In the genomic region with DNA sequence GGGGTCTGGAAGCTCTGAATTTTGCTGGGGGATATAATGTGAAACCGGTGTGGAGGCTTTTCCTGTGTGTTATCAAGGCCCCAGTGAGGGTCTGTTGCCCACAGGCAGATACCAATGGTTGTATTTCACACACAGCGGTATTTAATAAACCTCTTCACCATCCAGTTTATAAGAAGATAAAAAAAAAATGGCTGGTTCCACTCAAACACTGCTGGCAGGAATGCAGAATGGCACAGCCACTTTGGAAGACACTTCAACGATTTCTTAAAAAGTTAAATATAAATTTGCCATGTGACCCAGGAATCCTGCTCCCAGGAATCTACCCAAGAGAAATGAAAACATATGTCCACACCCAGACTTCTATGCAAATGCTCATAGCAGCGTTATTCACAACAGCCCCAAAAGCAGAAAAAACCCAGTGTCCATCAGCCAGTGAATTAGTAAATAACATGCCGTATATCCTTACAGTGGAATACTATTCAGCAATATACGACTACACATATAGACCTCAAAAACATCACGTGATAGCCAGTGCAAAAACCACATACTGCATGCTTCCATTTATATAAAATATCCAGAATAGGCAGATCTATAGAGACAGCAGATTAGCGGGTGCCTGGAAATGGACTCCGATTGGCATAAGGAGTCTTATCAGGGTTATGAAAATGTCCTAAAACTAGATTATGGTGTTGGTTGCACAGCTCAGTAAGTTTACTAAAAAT, we compare ENCODE assay signal across 22 cellular contexts. TPM values are rescaled to one million over a fixed set of nuclear protein-coding genes. Genes with fewer than 3 reads are reported as not detected.
A peak's percentile ranks its signal among the peaks of the same experiment; 100 is the strongest.
DNase-seq lines count a peak whose midpoint lies in the region; ATAC-seq and TF ChIP-seq lines count a peak whose summit lies in the region.
"Had no signal": no experiment of that assay in that cellular context is flagged by ENCODE, and none has a peak within 500 bp of the region (broad histone marks: within the 10 kb centered on the region; RNA-seq: fewer than 3 reads in every experiment).

No MANE protein-coding gene starts in this region.

- H3K9me3 ChIP-seq in HCT116 (ENCODE audit: control insufficient read depth in 1 of 2, insufficient read depth in 1 of 2, low read depth in 1 of 2, low read length in 2 of 2) (no peaks in the 10 kb centered on the region), endodermal cell (ENCODE audit: control insufficient read depth, low read length) (no peaks in the 10 kb centered on the region)
- H3K9me3 ChIP-seq: stomach, uterus had no signal

- H3K4me2 ChIP-seq in HCT116 (ENCODE audit: low read length): no peak overlapping the region

- no peaks in the 10 kb centered on the region for H3K9me2 ChIP-seq in HCT116 (ENCODE audit: insufficient read depth)

- no TSS peak for BruUV-seq in HCT116 (replicated peaks; lab: Mats Ljungman, UMichigan)

- H3K4me1 Mint-ChIP-seq in endodermal cell (peaks cover 47% of the 10 kb centered on the region), neural crest cell (no peaks in the 10 kb centered on the region)

- no peaks in the 10 kb centered on the region for H3K36me3 ChIP-seq in HCT116 (ENCODE audit: control insufficient read depth in 1 of 2, insufficient read depth in 2 of 2, low read length in 2 of 2)
- no peaks in the 10 kb centered on the region for H3K36me3 ChIP-seq in endodermal cell (ENCODE audit: control insufficient read depth, insufficient read depth, low read length)
- H3K36me3 ChIP-seq: stomach, uterus had no signal

- H3K4me3 Mint-ChIP-seq in endodermal cell: no peak overlapping the region
- no peak overlapping the region for H3K4me3 Mint-ChIP-seq in neural crest cell
- H3K4me3 Mint-ChIP-seq: central memory CD8-positive, alpha-beta T cell; nephron progenitor cell had no signal

- H3K9ac ChIP-seq in HCT116 (ENCODE audit: low read length) (no peak overlapping the region), endodermal cell (ENCODE audit: extremely low read depth, low read length, poor library complexity, severe bottlenecking) (no peak overlapping the region)
- H3K9ac ChIP-seq: BLaER1 treated with 17β-estradiol and CSF1 and Interleukin-3, amounts not matched to agents 10 nM and 100 nM had no signal

- H3K27me3 ChIP-seq in HCT116 (ENCODE audit: insufficient read depth, low read length) (no peaks in the 10 kb centered on the region), endodermal cell (ENCODE audit: control insufficient read depth, insufficient read depth, low read length, poor library complexity, severe bottlenecking) (peaks cover 20% of the 10 kb centered on the region), dorsolateral prefrontal cortex (peaks cover 0 to 3% (median 0%) of the 10 kb centered on the region in 45 donors)
- H3K27me3 ChIP-seq: BLaER1 treated with 17β-estradiol and CSF1 and Interleukin-3, amounts not matched to agents 10 nM and 100 nM; stomach; uterus had no signal

- WGBS in endodermal cell (ENCODE audit: insufficient coverage in 1 of 2, insufficient read length in 1 of 2), 2 experiments: 90 to 93% methylated on average over 5 to 9 of the region's 9 CpGs

- intact Hi-C loops in HCT116 (cut with micrococcal nuclease) (no loop called here), dorsolateral prefrontal cortex (cut with DNase I) (loop anchor here in 1 of 2 donors (1.0 kb wide), 1 partner anchor 17 kb away; no protein-coding TSS in a partner anchor)

- H3K9me3 Mint-ChIP-seq in endodermal cell (no peaks in the 10 kb centered on the region), neural crest cell (no peaks in the 10 kb centered on the region)
- H3K9me3 Mint-ChIP-seq: central memory CD8-positive, alpha-beta T cell; nephron progenitor cell had no signal

- TF ChIP-seq CTCF in AG10803 (conservative IDR thresholded peaks at IDR 0.05; ENCODE audit: low read length): peak; percentile 46
- TF ChIP-seq CTCF in HCT116 (IDR thresholded peaks at IDR 0.05 in 2 of 3, conservative IDR thresholded peaks at IDR 0.05 in 1 of 3; ENCODE audit: borderline replicate concordance in 1 of 3, insufficient read depth in 1 of 3, low read depth in 2 of 3, low read length in 2 of 3): peak in 2 of 3 experiments; percentile 2 to 30; a peak in 1 of 6 replicates
- peak; percentile 64 for TF ChIP-seq CTCF in endodermal cell (conservative IDR thresholded peaks at IDR 0.05)
- TF ChIP-seq CTCF in neural crest cell (conservative IDR thresholded peaks at IDR 0.05): peak; percentile 23
- no peak for TF ChIP-seq CTCF in dorsolateral prefrontal cortex (IDR thresholded peaks at IDR 0.05 in 54 of 56, conservative IDR thresholded peaks at IDR 0.05 in 2 of 56; ENCODE audit: low read depth in 1 of 56, partially characterized antibody in 56 of 56)

- H3K27ac Mint-ChIP-seq in endodermal cell (no peak overlapping the region), neural crest cell (ENCODE audit: unreplicated experiment) (no peak overlapping the region)
- H3K27ac Mint-ChIP-seq: nephron progenitor cell had no signal

- in situ Hi-C loops in KBM-7 (cut with MboI; ENCODE audit: low pct_unique_long_range_greater_than_20kb, low sequenced_read_pairs): loop anchor here (25.0 kb wide), 1 partner anchor 105 kb away; no protein-coding TSS in a partner anchor

- no peaks in the 10 kb centered on the region for H4K20me1 ChIP-seq in HCT116 (ENCODE audit: insufficient read depth)

- TF ChIP-seq RAD21 in HCT116 (IDR thresholded peaks at IDR 0.05; ENCODE audit: low read depth): no peak

- H3K4me1 ChIP-seq in HCT116 (ENCODE audit: control insufficient read depth in 1 of 2, insufficient read depth in 2 of 2, low read length in 2 of 2) (no peaks in the 10 kb centered on the region), endodermal cell (ENCODE audit: control insufficient read depth, insufficient read depth, low read length) (peaks cover 6% of the 10 kb centered on the region)
- H3K4me1 ChIP-seq: uterus had no signal

- ATAC-seq in HCT116: no peak

- RAD21 ChIA-PET in HCT116 (lab: Charles Lee; ENCODE audit: low non-redundant PET in 1 of 2, low total read pairs in 2 of 2, uncharacterized antibody in 2 of 2, unreplicated experiment in 2 of 2): no interaction called here

- H3K36me3 Mint-ChIP-seq in endodermal cell (ENCODE audit: low read depth) (peaks cover 5% of the 10 kb centered on the region), neural crest cell (ENCODE audit: low read depth) (no peaks in the 10 kb centered on the region)

- POLR2A ChIA-PET in HCT116 (lab: Charles Lee): no interaction called here

- no peak overlapping the region for H2AFZ ChIP-seq in HCT116 (ENCODE audit: low read depth, low read length, poor library complexity, severe bottlenecking)

- no peak overlapping the region for H3K27ac ChIP-seq in HCT116 (ENCODE audit: low read depth, low read length)
- H3K27ac ChIP-seq in endodermal cell (ENCODE audit: low read depth, low read length): no peak overlapping the region
- no peak overlapping the region for H3K27ac ChIP-seq in caudate nucleus (ENCODE audit: low read depth, low read length)
- H3K27ac ChIP-seq in dorsolateral prefrontal cortex: no peak overlapping the region
- H3K27ac ChIP-seq: BLaER1 treated with 17β-estradiol and CSF1 and Interleukin-3, amounts not matched to agents 10 nM and 100 nM; stomach; uterus had no signal

- peaks cover 7% of the 10 kb centered on the region for H3K27me3 Mint-ChIP-seq in endodermal cell (ENCODE audit: insufficient read depth)
- no peaks in the 10 kb centered on the region for H3K27me3 Mint-ChIP-seq in neural crest cell (ENCODE audit: low read depth)
- H3K27me3 Mint-ChIP-seq: central memory CD8-positive, alpha-beta T cell had no signal

- H3K79me2 ChIP-seq in HCT116 (ENCODE audit: insufficient read depth, low read length): no peaks in the 10 kb centered on the region

- H3K4me3 ChIP-seq in AG10803 (ENCODE audit: low read length) (no peak overlapping the region), HCT116 (replicated peaks in 1 of 2; ENCODE audit: low read depth in 1 of 2, low read length in 2 of 2) (no peak overlapping the region), endodermal cell (ENCODE audit: low read length) (no peak overlapping the region), dorsolateral prefrontal cortex (no peak overlapping the region)
- H3K4me3 ChIP-seq: BLaER1 treated with 17β-estradiol and CSF1 and Interleukin-3, amounts not matched to agents 10 nM and 100 nM; stomach; uterus had no signal

- peak; percentile 48 for DNase-seq in AG10803 (ENCODE audit: low read depth)
- no peak for DNase-seq in HCT116 (ENCODE audit: low read depth, low spot score)
- DNase-seq in endodermal cell: no peak
- DNase-seq in neural crest cell (ENCODE audit: low read depth, low spot score): no peak
- no peak for DNase-seq in caudate nucleus (lab: John Stamatoyannopoulos, UW)
- no peak for DNase-seq in dorsolateral prefrontal cortex
- DNase-seq in cortex of kidney (lab: John Stamatoyannopoulos, UW): no peak
- no peak for DNase-seq in KBM-7
- DNase-seq: activated CD4-positive, alpha-beta T cell treated with anti-CD3 and anti-CD28 coated beads, Interleukin-2, amount 50 U/mL, for 4 hours; activated naive CD4-positive, alpha-beta T cell treated with Interleukin-2 at 50 U/mL for 16 hours; IMR-90; mammary epithelial cell; NCI-H1048; NCI-H2107; NCI-H345; nephron progenitor cell; SHP77 treated with DMSO at 0.1 percent for 48 hours; stimulated activated CD4-positive, alpha-beta T cell treated with anti-CD3 and anti-CD28 coated beads, Interleukin-4, amount 100 ng/mL, for 1 hour; stomach had no signal

- TF ChIP-seq POLR2A in HCT116 (IDR thresholded peaks at IDR 0.05; ENCODE audit: borderline replicate concordance, extremely low read depth, insufficient read depth, insufficient read length): no peak

- CTCF ChIA-PET in HCT116 (lab: Charles Lee): no interaction called here

TF ChIP-seq in HCT116, 20 proteins besides CTCF, POLR2A, EP300 and RAD21:
- TF ChIP-seq ZNF274 (IDR thresholded peaks at IDR 0.05; ENCODE audit: low read depth, low read length) (no peak), ELF1 (IDR thresholded peaks at IDR 0.05; ENCODE audit: borderline replicate concordance, low read depth) (no peak), FOSL1 (IDR thresholded peaks at IDR 0.05; ENCODE audit: low read depth) (no peak), YY1 (IDR thresholded peaks at IDR 0.05; ENCODE audit: extremely low read depth, insufficient replicate concordance, low read depth, low read length) (no peak), CBX3 (IDR thresholded peaks at IDR 0.05; ENCODE audit: low read depth) (no peak)

RNA-seq across cellular contexts. Expression of a gene that starts 38.7 kb away (rescaled TPM):
- 4.5 TPM for total RNA-seq in HCT116 (2021; ENCODE audit: unreplicated experiment)
- 3.3 and 4.3 TPM in 2 replicates for polyA plus RNA-seq in HCT116 (2012)
- total RNA-seq in endodermal cell: 10 to 100 TPM; 26.8 to 28.5 TPM
- polyA plus RNA-seq in endodermal cell (2013, experiment 1 of 2): 11.9 TPM
- polyA plus RNA-seq in endodermal cell (2013, experiment 2 of 2): 13.2 TPM
- 14.3 and 15.0 TPM in 2 replicates for total RNA-seq in neural crest cell
- total RNA-seq in dorsolateral prefrontal cortex: 10 to 100 TPM; 19.0 to 51.6 (median 33.3) TPM

Comparison
In these comparisons a context has a peak if more than half of its experiments do, and no peak if none do; other contexts are left out.
1. CTCF ChIP-seq: peak in AG10803 (single experiment), HCT116 (2 of 3), endodermal cell (single experiment) and neural crest cell (single experiment); none in dorsolateral prefrontal cortex (0 of 56).